Comparison of ENCODE assay signal across 13 cellular contexts in genomic region chr1:110686188-110686587, GRCh38. TPM values are rescaled to one million over a fixed set of nuclear protein-coding genes. Genes with fewer than 3 reads are reported as not detected.
DNase-seq lines count a peak whose midpoint lies in the region; ATAC-seq and TF ChIP-seq lines count a peak whose summit lies in the region.
"Had no signal": no experiment of that assay in that cellular context is flagged by ENCODE, and none has a peak within 500 bp of the region (broad histone marks: within the 10 kb centered on the region; RNA-seq: fewer than 3 reads in every experiment).

No MANE protein-coding gene starts in this region.

- peak; percentile 37 for DNase-seq in activated naive CD4-positive, alpha-beta T cell treated with anti-CD3 and anti-CD28 coated beads, Interleukin-2, amount 10 ng/mL, durations not matched to agents 7 days and 5 days
- no peak for DNase-seq in activated naive CD4-positive, alpha-beta T cell treated with anti-CD3 and anti-CD28 coated beads, Interleukin-2, amount 50 U/mL, for 72 hours (ENCODE audit: low spot score in 2 of 2)
- no peak for DNase-seq in GM23338 (ENCODE audit: low spot score)
- peak; percentile 9 for DNase-seq in activated CD4-positive, alpha-beta T cell treated with anti-CD3 and anti-CD28 coated beads for 48 hours
- DNase-seq in spleen, result no peak
- no peak for DNase-seq in mammary epithelial cell
- no peak for DNase-seq in RWPE1 (ENCODE audit: low spot score)
- no peak for DNase-seq in immature natural killer cell
- DNase-seq: dermis blood vessel endothelial cell, mesendoderm, OCI-M1, pancreas had no signal

- peaks cover 4% of the 10 kb centered on the region for H3K4me1 Mint-ChIP-seq in activated naive CD4-positive, alpha-beta T cell treated with anti-CD3 and anti-CD28 coated beads, Interleukin-2, amount 10 ng/mL, durations not matched to agents 7 days and 5 days
- H3K4me1 Mint-ChIP-seq in GM23338 (peaks cover 4% of the 10 kb centered on the region; the same call in 2 of the 3 replicates), immature natural killer cell (no peaks in the 10 kb centered on the region)

- H3K27ac Mint-ChIP-seq in activated naive CD4-positive, alpha-beta T cell treated with anti-CD3 and anti-CD28 coated beads, Interleukin-2, amount 10 ng/mL, durations not matched to agents 7 days and 5 days, result no peak overlapping the region
- H3K27ac Mint-ChIP-seq in activated naive CD4-positive, alpha-beta T cell treated with anti-CD3 and anti-CD28 coated beads, Interleukin-2, amount 50 U/mL, for 72 hours, result no peak overlapping the region
- H3K27ac Mint-ChIP-seq in GM23338 (no peak overlapping the region), immature natural killer cell (no peak overlapping the region)

- H3K9me3 Mint-ChIP-seq in activated naive CD4-positive, alpha-beta T cell treated with anti-CD3 and anti-CD28 coated beads, Interleukin-2, amount 10 ng/mL, durations not matched to agents 7 days and 5 days, result no peaks in the 10 kb centered on the region
- H3K9me3 Mint-ChIP-seq in activated naive CD4-positive, alpha-beta T cell treated with anti-CD3 and anti-CD28 coated beads, Interleukin-2, amount 50 U/mL, for 72 hours, result no peaks in the 10 kb centered on the region
- H3K9me3 Mint-ChIP-seq in GM23338 (no peaks in the 10 kb centered on the region; the same call in 2 of the 3 replicates), immature natural killer cell (no peaks in the 10 kb centered on the region)

- H3K79me2 ChIP-seq in GM23338 (replicated peaks; ENCODE audit: insufficient read depth) (no peaks in the 10 kb centered on the region), mammary epithelial cell (ENCODE audit: insufficient read depth, low read length) (no peaks in the 10 kb centered on the region)

- intact Hi-C loops in spleen (cut with DNase I; ENCODE audit: low total_unique reads) (no loop called here), mammary epithelial cell (cut with micrococcal nuclease) (no loop called here)

- H3K9me2 ChIP-seq in GM23338 (ENCODE audit: insufficient read depth), result no peaks in the 10 kb centered on the region

- H3K9ac ChIP-seq in mammary epithelial cell (ENCODE audit: insufficient read depth, low read length), result no peak overlapping the region

- CTCF ChIA-PET in activated naive CD4-positive, alpha-beta T cell treated with anti-CD3 and anti-CD28 coated beads, Interleukin-2, amount 10 ng/mL, durations not matched to agents 7 days and 5 days (lab: Charles Lee), result interaction anchor here (0.9 to 1.5 kb wide), 4 partner anchors 10 to 97 kb away, joined by 3 to 5 read pairs (median 4); no protein-coding TSS in a partner anchor
- CTCF ChIA-PET in mammary epithelial cell (lab: Charles Lee; ENCODE audit: low non-redundant PET), result no interaction called here
- CTCF ChIA-PET in RWPE1 (lab: Yijun Ruan, JAX), result interaction anchor here (0.5 kb wide), 2 partner anchors 22 to 30 kb away, joined by 3 to 4 read pairs; no protein-coding TSS in a partner anchor

- H3K36me3 ChIP-seq in GM23338 (ENCODE audit: insufficient read depth) (no peaks in the 10 kb centered on the region), spleen (no peaks in the 10 kb centered on the region), mammary epithelial cell (ENCODE audit: insufficient read depth, low read length) (no peaks in the 10 kb centered on the region)
- H3K36me3 ChIP-seq: ascending aorta, pancreas had no signal

- H3K4me2 ChIP-seq in GM23338, result no peak overlapping the region
- no peak overlapping the region for H3K4me2 ChIP-seq in mammary epithelial cell (ENCODE audit: insufficient read depth, low read depth, low read length)

- H3K4me1 ChIP-seq in GM23338 (ENCODE audit: insufficient read depth), result no peaks in the 10 kb centered on the region
- no peaks in the 10 kb centered on the region for H3K4me1 ChIP-seq in spleen
- H3K4me1 ChIP-seq in mammary epithelial cell (ENCODE audit: insufficient read depth, low read length), result peaks cover 12% of the 10 kb centered on the region
- H3K4me1 ChIP-seq: ascending aorta, pancreas had no signal

- 75 to 88% (median 87%) methylated on average over 4 of the region's 4 CpGs for WGBS in spleen, 5 donors
- 88% methylated on average over 4 of the region's 4 CpGs for WGBS in mammary epithelial cell (ENCODE audit: low coverage, missing lambda C conversion rate)

- no peaks in the 10 kb centered on the region for H3F3A ChIP-seq in GM23338 (replicated peaks; ENCODE audit: low read depth)

- POLR2A ChIA-PET in RWPE1 (lab: Yijun Ruan, JAX; ENCODE audit: low non-redundant PET), result no interaction called here

- dilution Hi-C loops in mammary epithelial cell (cut with HindIII; ENCODE audit: low sequenced_read_pairs), result no loop called here

- H4K20me1 ChIP-seq in GM23338 (replicated peaks; ENCODE audit: insufficient read depth), result no peaks in the 10 kb centered on the region
- H4K20me1 ChIP-seq in mammary epithelial cell (ENCODE audit: insufficient read depth, low read length), result no peaks in the 10 kb centered on the region

- TF ChIP-seq POLR2A in spleen (IDR thresholded peaks at IDR 0.05), result no peak

- H3K4me3 Mint-ChIP-seq in activated naive CD4-positive, alpha-beta T cell treated with anti-CD3 and anti-CD28 coated beads, Interleukin-2, amount 10 ng/mL, durations not matched to agents 7 days and 5 days, result no peak overlapping the region
- H3K4me3 Mint-ChIP-seq in GM23338 (no peak overlapping the region), immature natural killer cell (no peak overlapping the region)

- H3K4me3 ChIP-seq in GM23338, result no peak overlapping the region
- H3K4me3 ChIP-seq in spleen, result no peak overlapping the region
- H3K4me3 ChIP-seq in mammary epithelial cell (replicated peaks in 1 of 3; ENCODE audit: insufficient read depth in 1 of 3, low read depth in 2 of 3, low read length in 3 of 3), result no peak overlapping the region
- H3K4me3 ChIP-seq: ascending aorta, pancreas had no signal

- H3K27ac ChIP-seq in GM23338 (ENCODE audit: low read depth), result no peak overlapping the region
- no peak overlapping the region for H3K27ac ChIP-seq in spleen
- no peak overlapping the region for H3K27ac ChIP-seq in mammary epithelial cell (ENCODE audit: insufficient read depth, low read depth, low read length)
- H3K27ac ChIP-seq in RWPE1, result no peak overlapping the region
- H3K27ac ChIP-seq: ascending aorta, pancreas had no signal

- H3K27me3 Mint-ChIP-seq in activated naive CD4-positive, alpha-beta T cell treated with anti-CD3 and anti-CD28 coated beads, Interleukin-2, amount 10 ng/mL, durations not matched to agents 7 days and 5 days, result no peaks in the 10 kb centered on the region
- peaks cover 1% of the 10 kb centered on the region for H3K27me3 Mint-ChIP-seq in GM23338 (ENCODE audit: insufficient read depth, low read depth, poor library complexity)
- peaks cover 0 to 4% (median 3%) of the 10 kb centered on the region in 3 donors for H3K27me3 Mint-ChIP-seq in immature natural killer cell (ENCODE audit: low read depth in 3 of 3)

- TF ChIP-seq CTCF in GM23338 (conservative IDR thresholded peaks at IDR 0.05; ENCODE audit: low read depth in 2 of 2) (peak; percentile 13 to 14; a peak in 1 of 4 replicates), spleen (IDR thresholded peaks at IDR 0.05 in 8 of 11, conservative IDR thresholded peaks at IDR 0.05 in 3 of 11) (peak in 7 of 11 experiments; percentile 24 to 48 (median 33)), mammary epithelial cell (conservative IDR thresholded peaks at IDR 0.05 in 1 of 2, IDR thresholded peaks at IDR 0.05 in 1 of 2; ENCODE audit: extremely low read depth in 1 of 2, insufficient read depth in 1 of 2, low read depth in 1 of 2, low read length in 2 of 2) (no peak), RWPE1 (conservative IDR thresholded peaks at IDR 0.05; ENCODE audit: low read depth) (no peak)

- H3K27me3 ChIP-seq in GM23338 (ENCODE audit: insufficient read depth) (no peaks in the 10 kb centered on the region), spleen (replicated peaks in 1 of 7) (no peaks in the 10 kb centered on the region), mammary epithelial cell (ENCODE audit: insufficient read depth, low read length) (no peaks in the 10 kb centered on the region)
- H3K27me3 ChIP-seq: ascending aorta had no signal

- in situ Hi-C loops in mammary epithelial cell (cut with MboI; ENCODE audit: low sequenced_read_pairs in 2 of 2), result no loop called here

- no peaks in the 10 kb centered on the region for H3K36me3 Mint-ChIP-seq in activated naive CD4-positive, alpha-beta T cell treated with anti-CD3 and anti-CD28 coated beads, Interleukin-2, amount 10 ng/mL, durations not matched to agents 7 days and 5 days
- no peaks in the 10 kb centered on the region for H3K36me3 Mint-ChIP-seq in activated naive CD4-positive, alpha-beta T cell treated with anti-CD3 and anti-CD28 coated beads, Interleukin-2, amount 50 U/mL, for 72 hours
- H3K36me3 Mint-ChIP-seq in GM23338 (ENCODE audit: low read depth) (no peaks in the 10 kb centered on the region), immature natural killer cell (no peaks in the 10 kb centered on the region)

- no peak for ATAC-seq in activated naive CD4-positive, alpha-beta T cell treated with anti-CD3 and anti-CD28 coated beads, Interleukin-2, amount 50 U/mL, for 72 hours
- no peak for ATAC-seq in GM23338
- ATAC-seq: pancreas had no signal

- H2AFZ ChIP-seq in GM23338, result no peak overlapping the region
- H2AFZ ChIP-seq in mammary epithelial cell (ENCODE audit: low read depth, low read length), result no peak overlapping the region

- H3K9me3 ChIP-seq in spleen, result no peaks in the 10 kb centered on the region
- H3K9me3 ChIP-seq in mammary epithelial cell (replicated peaks; ENCODE audit: insufficient read depth, low read length), result no peaks in the 10 kb centered on the region
- H3K9me3 ChIP-seq: ascending aorta, pancreas had no signal

- BruUV-seq in mammary epithelial cell (replicated peaks; lab: Mats Ljungman, UMichigan), result no TSS peak

TF ChIP-seq in GM23338, 12 proteins besides CTCF, POLR2A, EP300 and RAD21 (continues in another document):
- no peak for TF ChIP-seq STAT1 (IDR thresholded peaks at IDR 0.05; ENCODE audit: unreplicated experiment)

RNA-seq across cellular contexts. Expression of gene KCNA3, which starts 11.4 kb away (rescaled TPM):
- 10 to 100 TPM in 1 of 2 donors, 1 to 10 TPM in 1; 9.1 to 34.7 TPM for total RNA-seq in activated naive CD4-positive, alpha-beta T cell treated with anti-CD3 and anti-CD28 coated beads, Interleukin-2, amount 50 U/mL, for 72 hours
- 3.0 and 4.2 TPM in 2 replicates for total RNA-seq in GM23338 (2014; rRNA removed; shearing (Covaris generic))
- 0.32 TPM in 1 of 2 replicates, not detected in the other for polyA plus RNA-seq in GM23338 (2016; fragmentation: Nextera tagmentation; extraction: Ambion mirVana)
- total RNA-seq in spleen, result 10 to 100 TPM; 20.4 to 45.8 (median 28.4) TPM
- polyA plus RNA-seq in spleen, result 1 to 10 TPM in 1 of 3 donors, under 1 TPM in 2; 0.30 to 1.4 (median 0.96) TPM
- not detected for total RNA-seq in mammary epithelial cell
- not detected for polyA plus RNA-seq in mammary epithelial cell
- not detected for polyA minus RNA-seq in mammary epithelial cell
- 10 to 100 TPM; 11.7 to 15.3 (median 12.4) TPM for polyA plus RNA-seq in immature natural killer cell
- total RNA-seq: ascending aorta, dermis blood vessel endothelial cell had no signal

Comparison
In these comparisons a context has a peak if more than half of its experiments do, and no peak if none do; other contexts are left out.
1. DNase-seq: peak in activated naive CD4-positive, alpha-beta T cell treated with anti-CD3 and anti-CD28 coated beads, Interleukin-2, amount 10 ng/mL, durations not matched to agents 7 days and 5 days (single experiment) and activated CD4-positive, alpha-beta T cell treated with anti-CD3 and anti-CD28 coated beads for 48 hours (single experiment); none in activated naive CD4-positive, alpha-beta T cell treated with anti-CD3 and anti-CD28 coated beads, Interleukin-2, amount 50 U/mL, for 72 hours (0 of 2), GM23338 (single experiment), spleen (single experiment), mammary epithelial cell (single experiment), RWPE1 (single experiment) and immature natural killer cell (0 of 3).
2. CTCF ChIP-seq: peak in GM23338 (2 of 2) and spleen (7 of 11); none in mammary epithelial cell (0 of 2) and RWPE1 (single experiment).